In the genomic region with DNA sequence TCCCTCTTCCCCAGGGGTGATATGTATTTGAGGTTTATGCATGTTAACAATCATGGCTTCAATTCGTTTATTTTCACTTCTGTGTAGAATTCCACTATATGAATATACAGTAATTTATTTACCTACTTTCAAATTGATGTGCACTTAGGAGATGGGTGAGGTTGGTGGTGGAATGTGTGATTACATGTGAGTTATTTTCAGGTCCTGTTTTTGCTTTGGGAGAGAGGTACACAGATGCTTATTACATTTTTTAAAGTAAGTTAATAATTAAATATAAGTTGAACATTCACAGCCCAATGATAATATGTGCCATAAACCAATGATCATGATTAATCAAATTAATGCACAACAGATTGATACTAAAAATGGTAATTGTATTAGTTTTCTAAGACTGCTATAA, we compare ENCODE assay signal across 23 cellular contexts.
DNase-seq lines count a peak whose midpoint lies in the region; ATAC-seq, FAIRE-seq and TF ChIP-seq lines count a peak whose summit lies in the region.
"Had no signal": no experiment of that assay in that cellular context is flagged by ENCODE, and none has a peak within 500 bp of the region (broad histone marks: within the 10 kb centered on the region; RNA-seq: fewer than 3 reads in every experiment).

No MANE protein-coding gene starts in this region.

- DNase-seq in GM12878 (ENCODE audit: low read depth, low spot score) = no peak
- no peak for DNase-seq in activated CD4-positive, alpha-beta T cell treated with anti-CD3 and anti-CD28 coated beads for 48 hours
- no peak for DNase-seq in NCI-H2171 treated with DMSO at 0.1 percent for 48 hours (lab: John Stamatoyannopoulos, UW)
- DNase-seq in SK-N-SH = no peak
- DNase-seq: ACHN; BE2C; C1 segment of cervical spinal cord; CD4-positive, CD25-positive, alpha-beta regulatory T cell; CD8-positive, alpha-beta memory T cell; COR-L47; DMS 273 treated with DMSO at 0.1 percent for 48 hours; DMS53; DND-41; EL; H9; IMR-90 had no signal

- in situ Hi-C loops in GM12878 (cut with MboI) = no loop called here

- H3K27ac ChIP-seq in GM12878 (ENCODE audit: control insufficient read depth, insufficient read depth) (no peak overlapping the region), SK-N-SH (ENCODE audit: low read depth in 2 of 2, low read length in 1 of 2) (no peak overlapping the region)

- POLR2A ChIA-PET in GM12878 (lab: Charles Lee) (no interaction called here), SK-N-SH (lab: Yijun Ruan, JAX) (no interaction called here)

- H4K20me1 ChIP-seq in GM12878 (ENCODE audit: control insufficient read depth, insufficient read depth) (no peaks in the 10 kb centered on the region), SK-N-SH (ENCODE audit: insufficient read depth) (no peaks in the 10 kb centered on the region)

- FAIRE-seq in GM12878 (lab: Jason Lieb, UNC) = no peak
- FAIRE-seq: A204.1, GM12892, H1, HTR-8/SVneo, K562 had no signal

- H3K27me3 ChIP-seq in GM12878 (replicated peaks in 1 of 2; ENCODE audit: control insufficient read depth in 2 of 2, insufficient read depth in 2 of 2, low read length in 1 of 2) (no peaks in the 10 kb centered on the region; a peak in 1 of 4 replicates), SK-N-SH (ENCODE audit: insufficient read depth) (no peaks in the 10 kb centered on the region)
- H3K27me3 ChIP-seq: BE2C had no signal

- TF ChIP-seq RAD21 in GM12878 (IDR thresholded peaks at IDR 0.05; ENCODE audit: insufficient read depth, low read depth, low read length) (no peak), SK-N-SH (IDR thresholded peaks at IDR 0.05; ENCODE audit: low read length) (no peak)

- TF ChIP-seq EP300 in GM12878 (IDR thresholded peaks at IDR 0.05; ENCODE audit: borderline replicate concordance in 1 of 2, control insufficient read depth in 1 of 2, low read depth in 2 of 2, low read length in 2 of 2) = no peak
- no peak for TF ChIP-seq EP300 in SK-N-SH (IDR thresholded peaks at IDR 0.05; ENCODE audit: borderline replicate concordance in 1 of 2, low read depth in 1 of 2, low read length in 1 of 2)

- H3K36me3 ChIP-seq in GM12878 (ENCODE audit: control insufficient read depth in 2 of 2, insufficient read depth in 2 of 2, low read length in 1 of 2) (no peaks in the 10 kb centered on the region), SK-N-SH (replicated peaks in 1 of 2; ENCODE audit: control insufficient read depth in 1 of 2, insufficient read depth in 2 of 2, low read length in 1 of 2) (no peaks in the 10 kb centered on the region)
- H3K36me3 ChIP-seq: BE2C had no signal

- ATAC-seq in GM18861 (IDR thresholded peaks at IDR 0.05; ENCODE audit: unreplicated experiment) (peak; percentile 63), HG03354 (IDR thresholded peaks at IDR 0.05; ENCODE audit: poor library complexity, severe bottlenecking, unreplicated experiment) (peak; percentile 44), GM12878 (peak; percentile 34)
- ATAC-seq: K562 had no signal

- 0% methylated on average over 1 of the region's 1 CpG for WGBS in GM12878 (ENCODE audit: insufficient coverage, insufficient replicate concordance, low lambda C conversion rate, missing lambda C conversion rate)
- WGBS in SK-N-SH (ENCODE audit: low lambda C conversion rate) = 24% methylated on average over 1 of the region's 1 CpG

- no peaks in the 10 kb centered on the region for H3F3A ChIP-seq in SK-N-SH (replicated peaks; ENCODE audit: insufficient read depth)

- no peak for TF ChIP-seq CTCF in GM12878 (IDR thresholded peaks at IDR 0.05 in 2 of 3, conservative IDR thresholded peaks at IDR 0.05 in 1 of 3; ENCODE audit: control insufficient read depth in 2 of 3, extremely low read depth in 1 of 3, insufficient read depth in 1 of 3, low read depth in 3 of 3, low read length in 3 of 3)
- no peak for TF ChIP-seq CTCF in SK-N-SH (IDR thresholded peaks at IDR 0.05)

- H3K79me2 ChIP-seq in GM12878 (ENCODE audit: control insufficient read depth, insufficient read depth, low read length) (no peaks in the 10 kb centered on the region), SK-N-SH (ENCODE audit: insufficient read depth) (no peaks in the 10 kb centered on the region)

- CTCF ChIA-PET in GM12878 (lab: Yijun Ruan, JAX) (interaction anchor here (0.9 to 1.3 kb wide), 2 partner anchors 76 to 86 kb away, joined by 3 read pairs; no protein-coding TSS in a partner anchor), SK-N-SH (lab: Yijun Ruan, JAX) (no interaction called here)

- intact Hi-C loops in GM12878 (cut with micrococcal nuclease; ENCODE audit: unreplicated experiment) = no loop called here

- H3K9ac ChIP-seq in GM12878 (ENCODE audit: control insufficient read depth, insufficient read depth, low read length) (no peak overlapping the region), SK-N-SH (no peak overlapping the region)

- no peaks in the 10 kb centered on the region for H3K9me3 ChIP-seq in GM12878 (replicated peaks; ENCODE audit: control insufficient read depth, insufficient read depth, low read length)
- no peaks in the 10 kb centered on the region for H3K9me3 ChIP-seq in SK-N-SH
- H3K9me3 ChIP-seq: BE2C had no signal

- H3K4me2 ChIP-seq in GM12878 (ENCODE audit: control insufficient read depth, insufficient read depth) (no peak overlapping the region), SK-N-SH (no peak overlapping the region)

- no peaks in the 10 kb centered on the region for H3K4me1 ChIP-seq in GM12878 (ENCODE audit: control insufficient read depth, insufficient read depth, low read length)
- H3K4me1 ChIP-seq in SK-N-SH (ENCODE audit: control insufficient read depth in 1 of 2, insufficient read depth in 2 of 2, low read depth in 1 of 2, low read length in 1 of 2) = no peaks in the 10 kb centered on the region; a peak in 1 of 4 replicates
- H3K4me1 ChIP-seq: BE2C had no signal

- SMC1A ChIA-PET in GM12878 (lab: Charles Lee; ENCODE audit: uncharacterized antibody, unreplicated experiment) = no interaction called here

- no peak for TF ChIP-seq POLR2A in GM12878 (IDR thresholded peaks at IDR 0.05; ENCODE audit: low read depth, low read length)

- H3K4me3 ChIP-seq in GM12878 (no peak overlapping the region), SK-N-SH (ENCODE audit: low read depth in 2 of 2, low read length in 1 of 2) (no peak overlapping the region)
- H3K4me3 ChIP-seq: K562 had no signal

- no peaks in the 10 kb centered on the region for H3K9me2 ChIP-seq in SK-N-SH

- no TSS peak for BruUV-seq in GM12878 (replicated peaks; lab: Mats Ljungman, UMichigan)

- no peak overlapping the region for H2AFZ ChIP-seq in GM12878 (ENCODE audit: control insufficient read depth, low read depth, low read length)
- no peak overlapping the region for H2AFZ ChIP-seq in SK-N-SH (ENCODE audit: low read depth)

- RAD21 ChIA-PET in GM12878 (lab: Charles Lee; ENCODE audit: unreplicated experiment) = no interaction called here

TF ChIP-seq in GM12878, 131 proteins besides CTCF, POLR2A, EP300 and RAD21:
- TF ChIP-seq RAD51 (IDR thresholded peaks at IDR 0.05) (no peak), IRF4 (IDR thresholded peaks at IDR 0.05; ENCODE audit: low read depth, low read length) (no peak), ZNF24 (IDR thresholded peaks at IDR 0.05) (no peak), LARP7 (IDR thresholded peaks at IDR 0.05) (no peak)

TF ChIP-seq in SK-N-SH, 30 proteins besides CTCF, POLR2A, EP300 and RAD21 (continues in another document):
- TF ChIP-seq, protein P1, sequence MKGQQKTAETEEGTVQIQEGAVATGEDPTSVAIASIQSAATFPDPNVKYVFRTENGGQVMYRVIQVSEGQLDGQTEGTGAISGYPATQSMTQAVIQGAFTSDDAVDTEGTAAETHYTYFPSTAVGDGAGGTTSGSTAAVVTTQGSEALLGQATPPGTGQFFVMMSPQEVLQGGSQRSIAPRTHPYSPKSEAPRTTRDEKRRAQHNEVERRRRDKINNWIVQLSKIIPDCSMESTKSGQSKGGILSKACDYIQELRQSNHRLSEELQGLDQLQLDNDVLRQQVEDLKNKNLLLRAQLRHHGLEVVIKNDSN (IDR thresholded peaks at IDR 0.05; ENCODE audit: borderline replicate concordance, low read depth) = no peak
- no peak for TF ChIP-seq CHD2 (IDR thresholded peaks at IDR 0.05; ENCODE audit: low read length, partially characterized antibody)
- no peak for TF ChIP-seq JUND (IDR thresholded peaks at IDR 0.05)
- no peak for TF ChIP-seq FOXM1 (IDR thresholded peaks at IDR 0.05; ENCODE audit: low read depth)
- TF ChIP-seq TAF1 (IDR thresholded peaks at IDR 0.05; ENCODE audit: borderline replicate concordance, low read depth, low read length) = no peak
- no peak for TF ChIP-seq TEAD4 (IDR thresholded peaks at IDR 0.05; ENCODE audit: borderline replicate concordance, insufficient read depth)
- TF ChIP-seq, protein P2, sequence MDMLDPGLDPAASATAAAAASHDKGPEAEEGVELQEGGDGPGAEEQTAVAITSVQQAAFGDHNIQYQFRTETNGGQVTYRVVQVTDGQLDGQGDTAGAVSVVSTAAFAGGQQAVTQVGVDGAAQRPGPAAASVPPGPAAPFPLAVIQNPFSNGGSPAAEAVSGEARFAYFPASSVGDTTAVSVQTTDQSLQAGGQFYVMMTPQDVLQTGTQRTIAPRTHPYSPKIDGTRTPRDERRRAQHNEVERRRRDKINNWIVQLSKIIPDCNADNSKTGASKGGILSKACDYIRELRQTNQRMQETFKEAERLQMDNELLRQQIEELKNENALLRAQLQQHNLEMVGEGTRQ (IDR thresholded peaks at IDR 0.05; ENCODE audit: borderline replicate concordance, low read depth, low read length) = no peak
- no peak for TF ChIP-seq FOXJ3 (CRISPR knock-in tag; IDR thresholded peaks at IDR 0.05)
- TF ChIP-seq FOSL2 (IDR thresholded peaks at IDR 0.05; ENCODE audit: borderline replicate concordance, low read depth) = no peak
